Comparison of ENCODE assay signal across 8 cellular contexts in the genomic region with DNA sequence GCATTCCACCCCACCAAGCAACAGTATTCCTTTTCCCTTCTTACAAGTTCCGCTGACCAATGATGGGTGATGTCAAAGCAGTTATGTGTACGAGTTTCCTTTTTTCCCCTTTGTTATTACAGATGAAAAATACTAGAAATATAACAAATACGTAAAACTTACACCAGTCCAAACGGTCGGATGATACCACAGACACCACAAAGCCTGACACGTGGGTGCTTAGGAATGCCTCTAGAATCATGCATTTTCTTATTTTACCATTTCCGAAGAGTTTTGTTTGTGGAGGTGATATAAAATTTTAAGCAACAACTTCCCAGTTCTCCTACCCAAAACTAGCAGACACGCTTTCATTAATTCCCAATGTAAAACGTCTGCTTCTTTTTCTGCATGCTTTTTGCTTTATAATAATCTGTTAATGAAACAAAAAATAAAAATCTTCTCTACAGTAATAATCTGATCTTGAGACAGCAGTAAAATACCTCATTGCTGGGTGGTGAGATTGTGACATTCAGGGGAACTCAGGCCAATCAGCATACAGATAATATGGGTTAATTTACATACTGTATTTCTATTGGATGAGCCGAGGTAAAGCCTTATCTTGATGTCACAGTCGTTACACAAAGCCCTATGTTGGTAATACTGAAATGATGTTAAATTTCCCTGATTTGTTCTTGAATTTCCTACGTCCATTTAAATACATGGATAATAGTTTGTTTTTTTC. TPM values are rescaled to one million over a fixed set of nuclear protein-coding genes. Genes with fewer than 3 reads are reported as not detected.
A peak's percentile ranks its signal among the peaks of the same experiment; 100 is the strongest.
DNase-seq lines count a peak whose midpoint lies in the region; ATAC-seq and TF ChIP-seq lines count a peak whose summit lies in the region.

No MANE protein-coding gene starts in this region.

- H3K4me1 ChIP-seq in left ventricle myocardium inferior = peaks cover 13% of the 10 kb centered on the region

- TF ChIP-seq RAD21 in Ishikawa (IDR thresholded peaks at IDR 0.05; ENCODE audit: low read depth) = no peak

- no peaks in the 10 kb centered on the region for H3K36me3 ChIP-seq in left ventricle myocardium inferior

- H3K36me3 Mint-ChIP-seq in activated CD8-positive, alpha-beta memory T cell treated with anti-CD3 and anti-CD28 coated beads, Interleukin-2, amount 10 ng/mL, durations not matched to agents 7 days and 5 days = no peaks in the 10 kb centered on the region

- H3K4me3 ChIP-seq in WI38 (ENCODE audit: low read depth, low read length) (peak overlapping the region; percentile 71), left ventricle myocardium inferior (peak overlapping the region; percentile 67), skin epidermis (peak overlapping the region in 4 of 7 experiments; percentile 20 to 49 (median 34))

- H3K27ac ChIP-seq in left ventricle myocardium inferior (replicated peaks) (no peak overlapping the region), skin epidermis (peak overlapping the region in 7 of 21 experiments; percentile 23 to 80 (median 74))

- peaks cover 52% of the 10 kb centered on the region for H3K27me3 Mint-ChIP-seq in activated CD8-positive, alpha-beta memory T cell treated with anti-CD3 and anti-CD28 coated beads, Interleukin-2, amount 10 ng/mL, durations not matched to agents 7 days and 5 days

- H3K4me3 Mint-ChIP-seq in activated CD8-positive, alpha-beta memory T cell treated with anti-CD3 and anti-CD28 coated beads, Interleukin-2, amount 10 ng/mL, durations not matched to agents 7 days and 5 days = no peak overlapping the region

- CTCF ChIA-PET in activated CD8-positive, alpha-beta memory T cell treated with anti-CD3 and anti-CD28 coated beads, Interleukin-2, amount 10 ng/mL, durations not matched to agents 7 days and 5 days (lab: Charles Lee) = no interaction called here

- H3K9me3 ChIP-seq in left ventricle myocardium inferior (replicated peaks) = no peaks in the 10 kb centered on the region

- intact Hi-C loops in left ventricle myocardium inferior (cut with micrococcal nuclease) = no loop called here

- peaks cover 26% of the 10 kb centered on the region for H3K27me3 ChIP-seq in left ventricle myocardium inferior (ENCODE audit: low read depth)

- TF ChIP-seq EP300 in Ishikawa (IDR thresholded peaks at IDR 0.05; ENCODE audit: borderline replicate concordance) = no peak

- ATAC-seq in GM19035 (IDR thresholded peaks at IDR 0.05; ENCODE audit: unreplicated experiment) (no peak), GM19023 (IDR thresholded peaks at IDR 0.05; ENCODE audit: unreplicated experiment) (no peak)
- ATAC-seq in activated CD8-positive, alpha-beta memory T cell treated with anti-CD3 and anti-CD28 coated beads, Interleukin-2, amount 10 ng/mL, durations not matched to agents 7 days and 5 days = no peak

- peaks cover 11% of the 10 kb centered on the region for H3K4me1 Mint-ChIP-seq in activated CD8-positive, alpha-beta memory T cell treated with anti-CD3 and anti-CD28 coated beads, Interleukin-2, amount 10 ng/mL, durations not matched to agents 7 days and 5 days

- no peak overlapping the region for H3K27ac Mint-ChIP-seq in activated CD8-positive, alpha-beta memory T cell treated with anti-CD3 and anti-CD28 coated beads, Interleukin-2, amount 10 ng/mL, durations not matched to agents 7 days and 5 days

- no peak for TF ChIP-seq CTCF in WI38 (IDR thresholded peaks at IDR 0.05; ENCODE audit: low read depth, low read length)
- no peak for TF ChIP-seq CTCF in left ventricle myocardium inferior (IDR thresholded peaks at IDR 0.05; ENCODE audit: borderline replicate concordance)

- DNase-seq in CD1c-positive myeloid dendritic cell (ENCODE audit: extremely low spot score) (peak; percentile 42), left ventricle myocardium inferior (no peak)
- DNase-seq in activated CD8-positive, alpha-beta memory T cell treated with anti-CD3 and anti-CD28 coated beads, Interleukin-2, amount 10 ng/mL, durations not matched to agents 7 days and 5 days = no peak

- no peaks in the 10 kb centered on the region for H3K9me3 Mint-ChIP-seq in activated CD8-positive, alpha-beta memory T cell treated with anti-CD3 and anti-CD28 coated beads, Interleukin-2, amount 10 ng/mL, durations not matched to agents 7 days and 5 days (ENCODE audit: low read depth)

TF ChIP-seq in Ishikawa, 13 proteins besides CTCF, POLR2A, EP300 and RAD21:
- TF ChIP-seq NFIC (IDR thresholded peaks at IDR 0.05) (no peak), CEBPB (IDR thresholded peaks at IDR 0.05) (peak; percentile 74), YY1 (IDR thresholded peaks at IDR 0.05; ENCODE audit: low read depth) (no peak), CREB1 (IDR thresholded peaks at IDR 0.05; ENCODE audit: low read depth) (no peak), TAF1 (IDR thresholded peaks at IDR 0.05; ENCODE audit: low read depth) (no peak), EGR1 (IDR thresholded peaks at IDR 0.05) (no peak), TCF12 (IDR thresholded peaks at IDR 0.05; ENCODE audit: low read depth) (no peak), ZBTB7A (IDR thresholded peaks at IDR 0.05; ENCODE audit: low read depth) (no peak), FOXM1 (IDR thresholded peaks at IDR 0.05; ENCODE audit: borderline replicate concordance, low read depth) (no peak), TEAD4 (IDR thresholded peaks at IDR 0.05) (no peak)
- TF ChIP-seq, protein P1, sequence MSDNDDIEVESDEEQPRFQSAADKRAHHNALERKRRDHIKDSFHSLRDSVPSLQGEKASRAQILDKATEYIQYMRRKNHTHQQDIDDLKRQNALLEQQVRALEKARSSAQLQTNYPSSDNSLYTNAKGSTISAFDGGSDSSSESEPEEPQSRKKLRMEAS (IDR thresholded peaks at IDR 0.05) = peak; percentile 57
- TF ChIP-seq, protein P2, sequence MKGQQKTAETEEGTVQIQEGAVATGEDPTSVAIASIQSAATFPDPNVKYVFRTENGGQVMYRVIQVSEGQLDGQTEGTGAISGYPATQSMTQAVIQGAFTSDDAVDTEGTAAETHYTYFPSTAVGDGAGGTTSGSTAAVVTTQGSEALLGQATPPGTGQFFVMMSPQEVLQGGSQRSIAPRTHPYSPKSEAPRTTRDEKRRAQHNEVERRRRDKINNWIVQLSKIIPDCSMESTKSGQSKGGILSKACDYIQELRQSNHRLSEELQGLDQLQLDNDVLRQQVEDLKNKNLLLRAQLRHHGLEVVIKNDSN (IDR thresholded peaks at IDR 0.05) = peak; percentile 17; the same call in 1 of the 2 replicates
- TF ChIP-seq, protein P3, sequence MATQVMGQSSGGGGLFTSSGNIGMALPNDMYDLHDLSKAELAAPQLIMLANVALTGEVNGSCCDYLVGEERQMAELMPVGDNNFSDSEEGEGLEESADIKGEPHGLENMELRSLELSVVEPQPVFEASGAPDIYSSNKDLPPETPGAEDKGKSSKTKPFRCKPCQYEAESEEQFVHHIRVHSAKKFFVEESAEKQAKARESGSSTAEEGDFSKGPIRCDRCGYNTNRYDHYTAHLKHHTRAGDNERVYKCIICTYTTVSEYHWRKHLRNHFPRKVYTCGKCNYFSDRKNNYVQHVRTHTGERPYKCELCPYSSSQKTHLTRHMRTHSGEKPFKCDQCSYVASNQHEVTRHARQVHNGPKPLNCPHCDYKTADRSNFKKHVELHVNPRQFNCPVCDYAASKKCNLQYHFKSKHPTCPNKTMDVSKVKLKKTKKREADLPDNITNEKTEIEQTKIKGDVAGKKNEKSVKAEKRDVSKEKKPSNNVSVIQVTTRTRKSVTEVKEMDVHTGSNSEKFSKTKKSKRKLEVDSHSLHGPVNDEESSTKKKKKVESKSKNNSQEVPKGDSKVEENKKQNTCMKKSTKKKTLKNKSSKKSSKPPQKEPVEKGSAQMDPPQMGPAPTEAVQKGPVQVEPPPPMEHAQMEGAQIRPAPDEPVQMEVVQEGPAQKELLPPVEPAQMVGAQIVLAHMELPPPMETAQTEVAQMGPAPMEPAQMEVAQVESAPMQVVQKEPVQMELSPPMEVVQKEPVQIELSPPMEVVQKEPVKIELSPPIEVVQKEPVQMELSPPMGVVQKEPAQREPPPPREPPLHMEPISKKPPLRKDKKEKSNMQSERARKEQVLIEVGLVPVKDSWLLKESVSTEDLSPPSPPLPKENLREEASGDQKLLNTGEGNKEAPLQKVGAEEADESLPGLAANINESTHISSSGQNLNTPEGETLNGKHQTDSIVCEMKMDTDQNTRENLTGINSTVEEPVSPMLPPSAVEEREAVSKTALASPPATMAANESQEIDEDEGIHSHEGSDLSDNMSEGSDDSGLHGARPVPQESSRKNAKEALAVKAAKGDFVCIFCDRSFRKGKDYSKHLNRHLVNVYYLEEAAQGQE (IDR thresholded peaks at IDR 0.05; ENCODE audit: low read depth) = no peak
TF ChIP-seq in Ishikawa: peak in this region for 3.

RNA-seq across cellular contexts. Expression of a gene that starts 0.8 kb away (rescaled TPM):
- 0.69 TPM for total RNA-seq in left ventricle myocardium inferior
- not detected for total RNA-seq in activated CD8-positive, alpha-beta memory T cell treated with anti-CD3 and anti-CD28 coated beads, Interleukin-2, amount 10 ng/mL, durations not matched to agents 7 days and 5 days

RNA-seq across cellular contexts. Expression of a gene that starts 30.9 kb away (rescaled TPM):
- 148 TPM for total RNA-seq in left ventricle myocardium inferior
- 10 to 100 TPM; 25.5 to 38.1 TPM for total RNA-seq in activated CD8-positive, alpha-beta memory T cell treated with anti-CD3 and anti-CD28 coated beads, Interleukin-2, amount 10 ng/mL, durations not matched to agents 7 days and 5 days
